ENCODE assay signal across 25 cellular contexts in the genomic region with DNA sequence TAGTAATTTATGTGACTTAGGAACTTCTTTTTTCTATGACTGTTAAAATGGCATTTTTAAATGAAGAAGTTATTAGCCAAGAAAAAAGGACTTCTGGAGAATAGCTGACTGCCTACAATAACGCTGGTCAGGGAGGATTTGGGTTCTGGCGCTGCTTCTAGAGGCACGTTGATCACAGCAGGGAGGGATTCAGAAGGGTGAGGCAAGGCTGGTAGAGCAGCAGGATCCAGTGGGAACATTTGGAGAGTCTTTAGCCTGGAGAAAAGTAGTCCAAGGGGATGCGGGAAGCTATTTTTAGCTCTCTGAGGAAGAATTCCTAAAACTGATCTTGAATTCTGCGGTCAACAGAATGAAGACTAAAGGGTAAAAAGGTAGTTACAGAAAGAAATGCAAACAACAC.
"Had no signal": no experiment of that assay in that cellular context is flagged by ENCODE, and none has a peak within 500 bp of the region (broad histone marks: within the 10 kb centered on the region; RNA-seq: fewer than 3 reads in every experiment).

No MANE protein-coding gene starts in this region.

- H3K36me3 ChIP-seq: left ventricle myocardium inferior, ovary, right atrium auricular region, right lobe of liver, tibial nerve, upper lobe of left lung, vagina had no signal

- DNase-seq: hypothalamus; islet precursor cell; left ventricle myocardium inferior; mesendoderm; mucosa of descending colon; naive thymus-derived CD4-positive, alpha-beta T cell; nucleus accumbens; ovary; right lobe of liver; stimulated activated CD4-positive, alpha-beta T cell treated with anti-CD3 and anti-CD28 coated beads, Interleukin-1b, Interleukin-23, amount 100 ng/mL, for 48 hours; stimulated activated CD4-positive, alpha-beta T cell treated with anti-CD3 and anti-CD28 coated beads, Interleukin-2, amount 100 ng/mL, for 48 hours; stimulated activated CD4-positive, alpha-beta T cell treated with anti-CD3 and anti-CD28 coated beads, Interleukin-4, amount 100 ng/mL, for 4 hours; stimulated activated CD8-positive, alpha-beta memory T cell treated with anti-CD3 and anti-CD28 coated beads, Interleukin-4, amount 100 ng/mL, for 48 hours; stimulated activated naive CD4-positive, alpha-beta T cell treated with Interleukin-2 at 50 U/mL for 16 hours; stimulated activated naive CD8-positive, alpha-beta T cell treated with anti-CD3 and anti-CD28 coated beads, Interleukin-15, amount 100 ng/mL, for 72 hours; upper lobe of left lung had no signal

- H3K36me3 Mint-ChIP-seq: mesothelial cell of epicardium; natural killer cell treated with Interleukin-12 subunit alpha and Interleukin-12 subunit beta and Interleukin-15 and Interleukin-18, amount 100 ng/mL, for 72 hours; stimulated activated memory B cell treated with anti-CD40 and anti-IgM and Interleukin-4, amounts not matched to agents 10 μg/mL and 1 μg/mL and 100 μg/mL, for 72 hours had no signal

- H3K4me1 Mint-ChIP-seq: mesothelial cell of epicardium; naive thymus-derived CD4-positive, alpha-beta T cell; stimulated activated memory B cell treated with anti-CD40 and anti-IgM and Interleukin-4, amounts not matched to agents 10 μg/mL and 1 μg/mL and 100 μg/mL, for 72 hours; stimulated activated naive CD8-positive, alpha-beta T cell treated with anti-CD3 and anti-CD28 coated beads, Interleukin-15, amount 100 ng/mL, for 72 hours had no signal

- H3K27ac Mint-ChIP-seq: mesothelial cell of epicardium; naive thymus-derived CD4-positive, alpha-beta T cell; natural killer cell treated with Interleukin-12 subunit alpha and Interleukin-12 subunit beta and Interleukin-15 and Interleukin-18, amount 100 ng/mL, for 72 hours; progenitor cell of endocrine pancreas; stimulated activated memory B cell treated with anti-CD40 and anti-IgM and Interleukin-4, amounts not matched to agents 10 μg/mL and 1 μg/mL and 100 μg/mL, for 72 hours; stimulated activated naive CD8-positive, alpha-beta T cell treated with anti-CD3 and anti-CD28 coated beads, Interleukin-15, amount 100 ng/mL, for 72 hours had no signal

- H3K9me3 ChIP-seq: left ventricle myocardium inferior, mucosa of descending colon, ovary, right atrium auricular region, right lobe of liver, tibial nerve, upper lobe of left lung, vagina had no signal

- H3K4me3 ChIP-seq: left ventricle myocardium inferior, lung, mucosa of descending colon, ovary, right atrium auricular region, right lobe of liver, smooth muscle cell, tibial nerve, upper lobe of left lung, vagina had no signal

- H3K4me1 ChIP-seq: left ventricle myocardium inferior, upper lobe of left lung, vagina had no signal

- H3K27me3 Mint-ChIP-seq: natural killer cell treated with Interleukin-12 subunit alpha and Interleukin-12 subunit beta and Interleukin-15 and Interleukin-18, amount 100 ng/mL, for 72 hours; progenitor cell of endocrine pancreas; stimulated activated memory B cell treated with anti-CD40 and anti-IgM and Interleukin-4, amounts not matched to agents 10 μg/mL and 1 μg/mL and 100 μg/mL, for 72 hours; stimulated activated naive CD8-positive, alpha-beta T cell treated with anti-CD3 and anti-CD28 coated beads, Interleukin-15, amount 100 ng/mL, for 72 hours had no signal

- H3K27me3 ChIP-seq: ovary, right atrium auricular region, right lobe of liver, tibial nerve, upper lobe of left lung, vagina had no signal

- H3K27ac ChIP-seq: left ventricle myocardium inferior, ovary, right atrium auricular region, right lobe of liver, tibial nerve, upper lobe of left lung, vagina had no signal

- H3K4me2 ChIP-seq: smooth muscle cell had no signal

- H3K4me3 Mint-ChIP-seq: mesothelial cell of epicardium; naive thymus-derived CD4-positive, alpha-beta T cell; natural killer cell treated with Interleukin-12 subunit alpha and Interleukin-12 subunit beta and Interleukin-15 and Interleukin-18, amount 100 ng/mL, for 72 hours; stimulated activated memory B cell treated with anti-CD40 and anti-IgM and Interleukin-4, amounts not matched to agents 10 μg/mL and 1 μg/mL and 100 μg/mL, for 72 hours; stimulated activated naive CD8-positive, alpha-beta T cell treated with anti-CD3 and anti-CD28 coated beads, Interleukin-15, amount 100 ng/mL, for 72 hours had no signal

- H3K9me3 Mint-ChIP-seq: naive thymus-derived CD4-positive, alpha-beta T cell; natural killer cell treated with Interleukin-12 subunit alpha and Interleukin-12 subunit beta and Interleukin-15 and Interleukin-18, amount 100 ng/mL, for 72 hours; stimulated activated memory B cell treated with anti-CD40 and anti-IgM and Interleukin-4, amounts not matched to agents 10 μg/mL and 1 μg/mL and 100 μg/mL, for 72 hours; stimulated activated naive CD8-positive, alpha-beta T cell treated with anti-CD3 and anti-CD28 coated beads, Interleukin-15, amount 100 ng/mL, for 72 hours had no signal
